Comparison of ENCODE assay signal across 8 cellular contexts in the genomic region with DNA sequence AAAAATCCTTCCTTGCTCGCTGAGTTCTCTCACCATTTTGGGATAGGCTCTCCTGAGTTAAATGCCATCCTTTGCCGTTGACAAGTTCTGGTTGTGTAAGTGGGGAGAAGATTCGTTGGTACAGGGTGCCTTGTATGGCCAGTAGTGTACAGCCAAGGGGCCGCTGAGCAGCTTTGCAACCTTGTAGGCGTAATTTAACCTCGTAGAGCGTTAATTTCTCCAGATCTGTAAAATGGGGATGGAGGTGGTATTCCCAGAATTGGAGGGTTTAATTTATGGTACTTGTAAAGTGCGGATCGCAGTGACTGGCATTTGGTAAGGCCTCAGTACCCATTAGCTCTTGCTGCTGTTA. TPM values are rescaled to one million over a fixed set of nuclear protein-coding genes. Genes with fewer than 3 reads are reported as not detected.
A peak's percentile ranks its signal among the peaks of the same experiment; 100 is the strongest.
DNase-seq lines count a peak whose midpoint lies in the region; ATAC-seq and TF ChIP-seq lines count a peak whose summit lies in the region.

No MANE protein-coding gene starts in this region.

- H3K27me3 ChIP-seq in DOHH2 (ENCODE audit: control insufficient read depth, low read length) (no peaks in the 10 kb centered on the region), Loucy (ENCODE audit: insufficient read depth, low read length, poor library complexity, severe bottlenecking) (no peaks in the 10 kb centered on the region)

- H3K79me2 ChIP-seq in DOHH2 (ENCODE audit: control insufficient read depth, low read length) (peaks cover 53% of the 10 kb centered on the region), Loucy (ENCODE audit: insufficient read depth, low read length) (0 out of 2 replicates have a peak, but pooled peaks cover 3% of the 10 kb centered on the region)

- peak overlapping the region; percentile 98 to 100 for H3K4me3 Mint-ChIP-seq in effector memory CD8-positive, alpha-beta T cell
- peak overlapping the region; percentile 70 for H3K4me3 Mint-ChIP-seq in osteocyte (ENCODE audit: unreplicated experiment)

- H3K9me3 Mint-ChIP-seq in effector memory CD8-positive, alpha-beta T cell = no peaks in the 10 kb centered on the region
- no peaks in the 10 kb centered on the region for H3K9me3 Mint-ChIP-seq in osteocyte (ENCODE audit: unreplicated experiment)

- ATAC-seq in effector memory CD8-positive, alpha-beta T cell (replicated peaks) = no peak
- ATAC-seq in GM18502 (IDR thresholded peaks at IDR 0.05; ENCODE audit: poor library complexity, unreplicated experiment) = no peak

- H3F3A ChIP-seq in DOHH2 (ENCODE audit: control insufficient read depth, insufficient read depth) (peaks cover 24% of the 10 kb centered on the region), Loucy (ENCODE audit: low read depth) (peaks cover 1% of the 10 kb centered on the region; the same call in 1 of the 2 replicates)

- H3K27ac ChIP-seq in DOHH2 (ENCODE audit: low read depth, low read length) (peak overlapping the region; percentile 97), RWPE1 (no peak overlapping the region)

- TF ChIP-seq CTCF in DOHH2 (IDR thresholded peaks at IDR 0.05; ENCODE audit: low read depth, low read length, poor library complexity, severe bottlenecking) = no peak
- TF ChIP-seq CTCF in Loucy (conservative IDR thresholded peaks at IDR 0.05; ENCODE audit: low read length) = no peak
- no peak for TF ChIP-seq CTCF in osteocyte (IDR thresholded peaks at IDR 0.05)
- no peak for TF ChIP-seq CTCF in RWPE1 (conservative IDR thresholded peaks at IDR 0.05; ENCODE audit: low read depth)

- H4K20me1 ChIP-seq in DOHH2 (ENCODE audit: control insufficient read depth, insufficient read depth, low read depth, low read length) (no peaks in the 10 kb centered on the region), Loucy (ENCODE audit: insufficient read depth, low read length, poor library complexity, severe bottlenecking) (no peaks in the 10 kb centered on the region)

- H3K9me2 ChIP-seq in DOHH2 (replicated peaks; ENCODE audit: control insufficient read depth, low read length) = no peaks in the 10 kb centered on the region
- no peaks in the 10 kb centered on the region for H3K9me2 ChIP-seq in Loucy (replicated peaks; ENCODE audit: low read depth, low read length)

- H3K4me2 ChIP-seq in DOHH2 (ENCODE audit: low read length) (peak overlapping the region; percentile 89), Loucy (ENCODE audit: low read depth, low read length, poor library complexity, severe bottlenecking) (peak overlapping the region; percentile 76)

- peaks cover 41% of the 10 kb centered on the region for H3K4me1 ChIP-seq in DOHH2 (ENCODE audit: control insufficient read depth, low read length)
- H3K4me1 ChIP-seq in Loucy (ENCODE audit: insufficient read depth, low read length, poor library complexity, severe bottlenecking) = peaks cover 38% of the 10 kb centered on the region

- CTCF ChIA-PET in RWPE1 (lab: Yijun Ruan, JAX) = interaction anchor here (0.8 kb wide), 1 partner anchor 143 kb away, joined by 3 read pairs; no protein-coding TSS in a partner anchor

- peak overlapping the region; percentile 69 for H3K9ac ChIP-seq in Loucy (ENCODE audit: low read depth, low read length, poor library complexity, severe bottlenecking)

- peaks cover 44% of the 10 kb centered on the region for H3K36me3 Mint-ChIP-seq in effector memory CD8-positive, alpha-beta T cell (ENCODE audit: insufficient read depth)
- H3K36me3 Mint-ChIP-seq in osteocyte (ENCODE audit: unreplicated experiment) = peaks cover 2% of the 10 kb centered on the region

- no peaks in the 10 kb centered on the region for H3K27me3 Mint-ChIP-seq in effector memory CD8-positive, alpha-beta T cell
- H3K27me3 Mint-ChIP-seq in osteocyte (ENCODE audit: unreplicated experiment) = peaks cover 22% of the 10 kb centered on the region

- no peak for DNase-seq in effector memory CD8-positive, alpha-beta T cell
- DNase-seq in osteocyte (ENCODE audit: extremely low spot score, unreplicated experiment) (no peak), RPMI8226 (no peak), RWPE1 (ENCODE audit: low spot score) (no peak), NCI-H146 (lab: John Stamatoyannopoulos, UW) (no peak)

- peak overlapping the region; percentile 100 for H3K27ac Mint-ChIP-seq in effector memory CD8-positive, alpha-beta T cell
- peak overlapping the region; percentile 62 for H3K27ac Mint-ChIP-seq in osteocyte (ENCODE audit: unreplicated experiment)

- H3K36me3 ChIP-seq in DOHH2 (ENCODE audit: control insufficient read depth, low read length) (peaks cover 24% of the 10 kb centered on the region), Loucy (ENCODE audit: insufficient read depth, low read length) (no peaks in the 10 kb centered on the region)

- POLR2A ChIA-PET in RWPE1 (lab: Yijun Ruan, JAX; ENCODE audit: low non-redundant PET) = no interaction called here

- peaks cover 49 to 62% of the 10 kb centered on the region in 2 donors for H3K4me1 Mint-ChIP-seq in effector memory CD8-positive, alpha-beta T cell (ENCODE audit: low read depth in 2 of 2)
- H3K4me1 Mint-ChIP-seq in osteocyte (ENCODE audit: unreplicated experiment) = peaks cover 13% of the 10 kb centered on the region

- 0 out of 2 replicates have a peak overlapping the region, but pooled peaks have one; percentile 51 for H2AFZ ChIP-seq in Loucy (ENCODE audit: low read length)

- H3K9me3 ChIP-seq in DOHH2 (ENCODE audit: control insufficient read depth, insufficient read depth, low read length) (no peaks in the 10 kb centered on the region), Loucy (ENCODE audit: insufficient read depth, low read depth, low read length) (no peaks in the 10 kb centered on the region)

- peak overlapping the region; percentile 97 for H3K4me3 ChIP-seq in DOHH2 (ENCODE audit: low read length)
- H3K4me3 ChIP-seq in Loucy (ENCODE audit: low read length, poor library complexity, severe bottlenecking) = peak overlapping the region; percentile 75

RNA-seq across cellular contexts. Expression of gene ARSG, which starts 1.4 kb away (rescaled TPM):
- 8.7 and 8.9 TPM in 2 replicates for total RNA-seq in osteocyte

RNA-seq across cellular contexts. Expression of gene SLC16A6, which starts 1.7 kb away (rescaled TPM):
- total RNA-seq in osteocyte = 2.1 and 2.7 TPM in 2 replicates

RNA-seq across cellular contexts. Expression of gene AMZ2, which starts 44.8 kb away (rescaled TPM):
- total RNA-seq in osteocyte = 66.5 and 69.8 TPM in 2 replicates
